1 cellular context compared by ENCODE assay signal in the genomic region with DNA sequence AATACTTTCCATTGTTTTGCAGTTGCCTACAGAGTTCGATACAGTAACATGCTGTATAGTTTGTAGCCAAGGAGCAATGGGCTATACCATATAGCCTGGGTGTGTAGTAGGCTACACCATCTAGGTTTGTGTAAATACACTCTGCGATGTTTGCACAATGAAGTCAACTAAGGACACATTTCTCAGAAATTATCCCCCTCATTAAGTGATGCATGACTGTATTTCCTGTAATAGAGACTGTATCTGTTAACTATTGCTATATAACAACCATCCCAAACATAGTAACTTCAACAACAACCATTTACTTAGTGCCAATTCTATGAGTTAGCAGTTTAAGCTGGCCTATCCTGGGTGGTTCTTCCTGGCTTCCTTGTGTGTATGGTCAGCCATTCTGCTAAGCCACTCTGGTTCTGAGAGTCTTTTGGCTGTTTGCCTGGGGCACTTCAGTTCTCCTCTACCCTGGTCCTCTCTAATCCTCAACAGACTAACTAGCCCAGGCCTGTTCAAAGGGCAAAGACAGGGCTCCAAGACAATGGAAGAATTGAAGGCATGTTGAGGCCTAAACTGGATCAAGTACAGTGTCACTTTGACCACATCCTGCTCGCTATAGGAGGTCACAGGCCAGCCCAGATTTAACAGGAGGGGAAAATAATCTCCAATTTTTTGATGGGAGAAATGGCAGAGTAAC.
A peak's percentile ranks its signal among the peaks of the same experiment; 100 is the strongest.
TF ChIP-seq lines count a peak whose summit lies in the region.

No MANE protein-coding gene starts in this region.

TF ChIP-seq in HepG2, 621 proteins besides CTCF, POLR2A, EP300 and RAD21 (continued from another document and continues in another):
- TF ChIP-seq ZNF44 (CRISPR knock-in tag; IDR thresholded peaks at IDR 0.05) (no peak), ZKSCAN5 (CRISPR knock-in tag; IDR thresholded peaks at IDR 0.05) (no peak), TBL1XR1 (IDR thresholded peaks at IDR 0.05; ENCODE audit: borderline replicate concordance, low read length, partially characterized antibody) (no peak), CEBPG (CRISPR knock-in tag; IDR thresholded peaks at IDR 0.05) (peak; percentile 54; the same call in 1 of the 2 replicates), EHMT2 (IDR thresholded peaks at IDR 0.05; ENCODE audit: borderline replicate concordance, low read depth, low read length) (peak; percentile 83), ZNF747 (CRISPR knock-in tag; IDR thresholded peaks at IDR 0.05; ENCODE audit: borderline replicate concordance) (no peak), ZNF598 (CRISPR knock-in tag; IDR thresholded peaks at IDR 0.05; ENCODE audit: borderline replicate concordance) (no peak), ZNF501 (CRISPR knock-in tag; IDR thresholded peaks at IDR 0.05) (no peak), TCF7L2 (IDR thresholded peaks at IDR 0.05; ENCODE audit: low read depth, low read length) (no peak), HNRNPLL (IDR thresholded peaks at IDR 0.05; ENCODE audit: low read depth, low read length, poor library complexity, severe bottlenecking) (no peak), ZNF142 (CRISPR knock-in tag; IDR thresholded peaks at IDR 0.05) (no peak), ZNF12 (CRISPR knock-in tag; IDR thresholded peaks at IDR 0.05) (peak; percentile 99), ZNF530 (CRISPR knock-in tag; IDR thresholded peaks at IDR 0.05; ENCODE audit: low read depth) (no peak), KDM6A (CRISPR knock-in tag; IDR thresholded peaks at IDR 0.05; ENCODE audit: low read depth) (no peak), NR2F6 (IDR thresholded peaks at IDR 0.05) (peak; percentile 54), NR2F6 (CRISPR knock-in tag; IDR thresholded peaks at IDR 0.05) (no peak), ZNF816 (CRISPR knock-in tag; IDR thresholded peaks at IDR 0.05; ENCODE audit: borderline replicate concordance) (no peak), MED1 (CRISPR knock-in tag; IDR thresholded peaks at IDR 0.05) (peak; percentile 43; the same call in 1 of the 2 replicates), POGZ (CRISPR knock-in tag; IDR thresholded peaks at IDR 0.05) (peak; percentile 89), RXRB (CRISPR knock-in tag; IDR thresholded peaks at IDR 0.05; ENCODE audit: borderline replicate concordance) (peak; percentile 90), SMAD3 (CRISPR knock-in tag; IDR thresholded peaks at IDR 0.05) (no peak), ZFP41 (CRISPR knock-in tag; IDR thresholded peaks at IDR 0.05; ENCODE audit: borderline replicate concordance) (no peak), HIVEP1 (CRISPR knock-in tag; IDR thresholded peaks at IDR 0.05) (no peak), GFI1 (CRISPR knock-in tag; IDR thresholded peaks at IDR 0.05; ENCODE audit: borderline replicate concordance) (peak; percentile 84), ZNF512B (CRISPR knock-in tag; IDR thresholded peaks at IDR 0.05; ENCODE audit: borderline replicate concordance) (no peak), BCL6 (CRISPR knock-in tag; IDR thresholded peaks at IDR 0.05) (peak; percentile 46), GTF2F1 (IDR thresholded peaks at IDR 0.05; ENCODE audit: low read length) (no peak), RBFOX2 (IDR thresholded peaks at IDR 0.05; ENCODE audit: low read depth, low read length) (no peak), CBX5 (CRISPR knock-in tag; IDR thresholded peaks at IDR 0.05; ENCODE audit: borderline replicate concordance) (0 out of 2 replicates have a peak, but pooled peaks have one; percentile 16), CEBPZ (IDR thresholded peaks at IDR 0.05; ENCODE audit: low read length) (no peak)
- TF ChIP-seq, protein P1, sequence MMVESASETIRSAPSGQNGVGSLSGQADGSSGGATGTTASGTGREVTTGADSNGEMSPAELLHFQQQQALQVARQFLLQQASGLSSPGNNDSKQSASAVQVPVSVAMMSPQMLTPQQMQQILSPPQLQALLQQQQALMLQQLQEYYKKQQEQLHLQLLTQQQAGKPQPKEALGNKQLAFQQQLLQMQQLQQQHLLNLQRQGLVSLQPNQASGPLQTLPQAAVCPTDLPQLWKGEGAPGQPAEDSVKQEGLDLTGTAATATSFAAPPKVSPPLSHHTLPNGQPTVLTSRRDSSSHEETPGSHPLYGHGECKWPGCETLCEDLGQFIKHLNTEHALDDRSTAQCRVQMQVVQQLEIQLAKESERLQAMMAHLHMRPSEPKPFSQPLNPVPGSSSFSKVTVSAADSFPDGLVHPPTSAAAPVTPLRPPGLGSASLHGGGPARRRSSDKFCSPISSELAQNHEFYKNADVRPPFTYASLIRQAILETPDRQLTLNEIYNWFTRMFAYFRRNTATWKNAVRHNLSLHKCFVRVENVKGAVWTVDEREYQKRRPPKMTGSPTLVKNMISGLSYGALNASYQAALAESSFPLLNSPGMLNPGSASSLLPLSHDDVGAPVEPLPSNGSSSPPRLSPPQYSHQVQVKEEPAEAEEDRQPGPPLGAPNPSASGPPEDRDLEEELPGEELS (CRISPR knock-in tag; IDR thresholded peaks at IDR 0.05), result peak; percentile 26; the same call in 1 of the 2 replicates
- TF ChIP-seq, protein P2, sequence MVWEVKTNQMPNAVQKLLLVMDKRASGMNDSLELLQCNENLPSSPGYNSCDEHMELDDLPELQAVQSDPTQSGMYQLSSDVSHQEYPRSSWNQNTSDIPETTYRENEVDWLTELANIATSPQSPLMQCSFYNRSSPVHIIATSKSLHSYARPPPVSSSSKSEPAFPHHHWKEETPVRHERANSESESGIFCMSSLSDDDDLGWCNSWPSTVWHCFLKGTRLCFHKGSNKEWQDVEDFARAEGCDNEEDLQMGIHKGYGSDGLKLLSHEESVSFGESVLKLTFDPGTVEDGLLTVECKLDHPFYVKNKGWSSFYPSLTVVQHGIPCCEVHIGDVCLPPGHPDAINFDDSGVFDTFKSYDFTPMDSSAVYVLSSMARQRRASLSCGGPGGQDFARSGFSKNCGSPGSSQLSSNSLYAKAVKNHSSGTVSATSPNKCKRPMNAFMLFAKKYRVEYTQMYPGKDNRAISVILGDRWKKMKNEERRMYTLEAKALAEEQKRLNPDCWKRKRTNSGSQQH (CRISPR knock-in tag; IDR thresholded peaks at IDR 0.05; ENCODE audit: low read depth), result 0 out of 2 replicates have a peak, but pooled peaks have one; percentile 12
- TF ChIP-seq, protein P3, sequence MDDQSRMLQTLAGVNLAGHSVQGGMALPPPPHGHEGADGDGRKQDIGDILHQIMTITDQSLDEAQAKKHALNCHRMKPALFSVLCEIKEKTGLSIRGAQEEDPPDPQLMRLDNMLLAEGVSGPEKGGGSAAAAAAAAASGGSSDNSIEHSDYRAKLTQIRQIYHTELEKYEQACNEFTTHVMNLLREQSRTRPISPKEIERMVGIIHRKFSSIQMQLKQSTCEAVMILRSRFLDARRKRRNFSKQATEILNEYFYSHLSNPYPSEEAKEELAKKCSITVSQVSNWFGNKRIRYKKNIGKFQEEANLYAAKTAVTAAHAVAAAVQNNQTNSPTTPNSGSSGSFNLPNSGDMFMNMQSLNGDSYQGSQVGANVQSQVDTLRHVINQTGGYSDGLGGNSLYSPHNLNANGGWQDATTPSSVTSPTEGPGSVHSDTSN (CRISPR knock-in tag; IDR thresholded peaks at IDR 0.05; ENCODE audit: borderline replicate concordance), result no peak
- TF ChIP-seq, protein P4, sequence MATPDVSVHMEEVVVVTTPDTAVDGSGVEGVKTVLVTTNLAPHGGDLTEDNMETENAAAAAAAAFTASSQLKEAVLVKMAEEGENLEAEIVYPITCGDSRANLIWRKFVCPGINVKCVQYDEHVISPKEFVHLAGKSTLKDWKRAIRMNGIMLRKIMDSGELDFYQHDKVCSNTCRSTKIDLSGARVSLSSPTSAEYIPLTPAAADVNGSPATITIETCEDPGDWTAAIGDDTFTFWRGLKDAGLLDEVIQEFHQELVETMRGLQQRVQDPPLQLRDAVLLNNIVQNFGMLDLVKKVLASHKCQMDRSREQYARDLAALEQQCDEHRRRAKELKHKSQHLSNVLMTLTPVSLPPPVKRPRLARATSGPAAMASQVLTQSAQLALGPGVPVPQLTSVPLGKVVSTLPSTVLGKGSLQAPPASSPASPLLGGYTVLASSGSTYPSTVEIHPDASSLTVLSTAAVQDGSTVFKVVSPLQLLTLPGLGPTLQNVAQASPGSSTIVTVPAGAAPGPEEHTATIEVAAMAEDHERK (CRISPR knock-in tag; IDR thresholded peaks at IDR 0.05; ENCODE audit: low read depth), result no peak
